In genomic region chr9:124257070-124257864, GRCh38 we compare ENCODE assay signal across 8 cellular contexts.
A peak's percentile ranks its signal among the peaks of the same experiment; 100 is the strongest.
DNase-seq lines count a peak whose midpoint lies in the region; ATAC-seq, FAIRE-seq and TF ChIP-seq lines count a peak whose summit lies in the region.

No MANE protein-coding gene starts in this region.

- no peak overlapping the region for H3K27ac ChIP-seq in rectal smooth muscle tissue (ENCODE audit: low read depth, low read length)

- DNase-seq in RCC 7860 (ENCODE audit: low spot score): peak; percentile 33
- peak; percentile 39 for DNase-seq in fibroblast of mammary gland (ENCODE audit: low read depth)

- H3K4me3 ChIP-seq in fibroblast of mammary gland (ENCODE audit: control insufficient read depth, low read depth, low read length) (peak overlapping the region; percentile 48), rectal smooth muscle tissue (ENCODE audit: low read length) (peak overlapping the region; percentile 64)

- no peaks in the 10 kb centered on the region for H3K36me3 ChIP-seq in rectal smooth muscle tissue (ENCODE audit: control insufficient read depth, insufficient read depth, low read length)

- no peaks in the 10 kb centered on the region for H3K27me3 ChIP-seq in rectal smooth muscle tissue (ENCODE audit: control insufficient read depth, insufficient read depth, low read length)

- FAIRE-seq in RCC 7860 (lab: Jason Lieb, UNC): no peak

- peak; percentile 38 for TF ChIP-seq POLR2A in GM18505 (IDR thresholded peaks at IDR 0.05; ENCODE audit: borderline replicate concordance, extremely low read depth, insufficient read depth, insufficient read length)

- no peak overlapping the region for H3K9ac ChIP-seq in rectal smooth muscle tissue (ENCODE audit: low read length)

- no peak for TF ChIP-seq CTCF in fibroblast of mammary gland (conservative IDR thresholded peaks at IDR 0.05; ENCODE audit: control insufficient read depth, insufficient read depth, low read depth, low read length)

- ATAC-seq in GM18505 (IDR thresholded peaks at IDR 0.05; ENCODE audit: unreplicated experiment) (peak; percentile 4), GM21737 (IDR thresholded peaks at IDR 0.05; ENCODE audit: unreplicated experiment) (no peak), GM21526 (IDR thresholded peaks at IDR 0.05; ENCODE audit: low FRiP score, unreplicated experiment) (no peak), HG02623 (IDR thresholded peaks at IDR 0.05; ENCODE audit: unreplicated experiment) (no peak), HG02678 (IDR thresholded peaks at IDR 0.05; ENCODE audit: unreplicated experiment) (no peak)

- peaks cover 24% of the 10 kb centered on the region for H3K4me1 ChIP-seq in rectal smooth muscle tissue (ENCODE audit: control insufficient read depth, insufficient read depth, low read length)
